ENCODE assay signal across 17 cellular contexts in the genomic region with DNA sequence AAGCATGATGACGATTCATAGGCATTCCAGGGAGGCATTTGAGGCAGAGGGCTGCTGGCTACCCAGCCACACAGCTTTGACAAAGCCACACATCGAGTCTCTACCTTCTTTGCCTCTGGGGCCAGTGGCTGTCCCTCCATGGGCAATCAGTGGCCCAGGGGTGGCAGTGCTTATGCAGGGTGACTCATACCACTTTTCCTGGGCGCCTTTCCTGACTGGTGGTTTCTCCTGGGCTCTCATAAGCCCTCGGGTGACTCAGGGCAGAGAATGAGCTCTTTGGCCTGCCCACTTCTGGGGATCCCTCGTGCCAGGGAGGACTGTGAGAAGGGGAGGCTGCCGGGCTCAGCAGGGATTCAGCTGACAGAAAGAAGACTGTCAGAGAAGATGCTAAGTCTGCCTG.
DNase-seq lines count a peak whose midpoint lies in the region; ATAC-seq and TF ChIP-seq lines count a peak whose summit lies in the region.
"Had no signal": no experiment of that assay in that cellular context is flagged by ENCODE, and none has a peak within 500 bp of the region (broad histone marks: within the 10 kb centered on the region; RNA-seq: fewer than 3 reads in every experiment).

No MANE protein-coding gene starts in this region.

- H3K36me3 Mint-ChIP-seq in T-cell, result no peaks in the 10 kb centered on the region
- H3K36me3 Mint-ChIP-seq in chondrocyte (ENCODE audit: low read depth), result no peaks in the 10 kb centered on the region
- H3K36me3 Mint-ChIP-seq: activated naive CD8-positive, alpha-beta T cell; naive B cell had no signal

- H3K27me3 ChIP-seq in spleen (replicated peaks in 1 of 7), result peaks cover 0 to 4% (median 0%) of the 10 kb centered on the region in 7 donors
- H3K27me3 ChIP-seq: cardiac muscle cell, stomach had no signal

- DNase-seq in H4 (ENCODE audit: low spot score) (peak; percentile 69), RPMI7951 (ENCODE audit: low read depth) (peak; percentile 49), glomerular visceral epithelial cell (ENCODE audit: extremely low spot score) (peak; percentile 53), spleen (peak; percentile 24), NCI-H345 treated with DMSO at 0.1 percent for 48 hours (lab: John Stamatoyannopoulos, UW; ENCODE audit: unreplicated experiment) (no peak), T-cell (no peak), chondrocyte (ENCODE audit: low spot score) (no peak)
- DNase-seq: left ventricle myocardium inferior, naive B cell, NCI-H1092, NCI-H2171, NCI-H82, Right ventricle myocardium superior, stomach had no signal

- TF ChIP-seq CTCF in spleen (IDR thresholded peaks at IDR 0.05 in 8 of 11, conservative IDR thresholded peaks at IDR 0.05 in 3 of 11) (no peak), chondrocyte (IDR thresholded peaks at IDR 0.05) (no peak)

- POLR2A ChIA-PET in T-cell (lab: Charles Lee), result no interaction called here

- H3K27me3 Mint-ChIP-seq in T-cell, result peaks cover 2 to 17% of the 10 kb centered on the region in 2 donors
- peaks cover 14% of the 10 kb centered on the region for H3K27me3 Mint-ChIP-seq in chondrocyte (ENCODE audit: low read depth)

- H3K27ac ChIP-seq in spleen, result no peak overlapping the region
- H3K27ac ChIP-seq: cardiac muscle cell, left ventricle myocardium inferior, prostate gland, stomach had no signal

- H3K9me3 ChIP-seq in spleen, result no peaks in the 10 kb centered on the region
- H3K9me3 ChIP-seq: prostate gland, stomach had no signal

- ATAC-seq in T-cell (replicated peaks in 1 of 4), result no peak

- H3K4me3 ChIP-seq in spleen, result no peak overlapping the region
- H3K4me3 ChIP-seq: cardiac muscle cell, left ventricle myocardium inferior, prostate gland, stomach had no signal

- no peaks in the 10 kb centered on the region for H3K4me1 ChIP-seq in spleen
- H3K4me1 ChIP-seq: left ventricle myocardium inferior, prostate gland, stomach had no signal

- intact Hi-C loops in spleen (cut with DNase I; ENCODE audit: low total_unique reads), result no loop called here

- CTCF ChIA-PET in T-cell (lab: Charles Lee), result no interaction called here

- no peaks in the 10 kb centered on the region for H3K9me3 Mint-ChIP-seq in T-cell
- peaks cover 3% of the 10 kb centered on the region for H3K9me3 Mint-ChIP-seq in chondrocyte (ENCODE audit: low read depth)
- H3K9me3 Mint-ChIP-seq: naive B cell had no signal

- H3K27ac Mint-ChIP-seq in T-cell (no peak overlapping the region), chondrocyte (ENCODE audit: unreplicated experiment) (no peak overlapping the region)
- H3K27ac Mint-ChIP-seq: activated naive CD8-positive, alpha-beta T cell; naive B cell had no signal

- H3K4me3 Mint-ChIP-seq in T-cell (no peak overlapping the region), chondrocyte (ENCODE audit: unreplicated experiment) (no peak overlapping the region)
- H3K4me3 Mint-ChIP-seq: activated naive CD8-positive, alpha-beta T cell; naive B cell had no signal

- no peak for TF ChIP-seq POLR2A in spleen (IDR thresholded peaks at IDR 0.05)

- H3K4me1 Mint-ChIP-seq in T-cell, result no peaks in the 10 kb centered on the region
- peaks cover 3% of the 10 kb centered on the region for H3K4me1 Mint-ChIP-seq in chondrocyte (ENCODE audit: low read depth)
- H3K4me1 Mint-ChIP-seq: naive B cell had no signal

- WGBS in spleen, 5 donors, result 66 to 77% (median 68%) methylated on average over 4 to 6 of the region's 6 CpGs

- no peaks in the 10 kb centered on the region for H3K36me3 ChIP-seq in spleen
- H3K36me3 ChIP-seq: cardiac muscle cell, left ventricle myocardium inferior, prostate gland, stomach had no signal

Comparison
In these comparisons a context has a peak if more than half of its experiments do, and no peak if none do; other contexts are left out.
1. DNase-seq: peak in H4 (single experiment), RPMI7951 (single experiment), glomerular visceral epithelial cell (single experiment) and spleen (single experiment); none in NCI-H345 treated with DMSO at 0.1 percent for 48 hours (single experiment), T-cell (0 of 34) and chondrocyte (single experiment).